In the genomic region with DNA sequence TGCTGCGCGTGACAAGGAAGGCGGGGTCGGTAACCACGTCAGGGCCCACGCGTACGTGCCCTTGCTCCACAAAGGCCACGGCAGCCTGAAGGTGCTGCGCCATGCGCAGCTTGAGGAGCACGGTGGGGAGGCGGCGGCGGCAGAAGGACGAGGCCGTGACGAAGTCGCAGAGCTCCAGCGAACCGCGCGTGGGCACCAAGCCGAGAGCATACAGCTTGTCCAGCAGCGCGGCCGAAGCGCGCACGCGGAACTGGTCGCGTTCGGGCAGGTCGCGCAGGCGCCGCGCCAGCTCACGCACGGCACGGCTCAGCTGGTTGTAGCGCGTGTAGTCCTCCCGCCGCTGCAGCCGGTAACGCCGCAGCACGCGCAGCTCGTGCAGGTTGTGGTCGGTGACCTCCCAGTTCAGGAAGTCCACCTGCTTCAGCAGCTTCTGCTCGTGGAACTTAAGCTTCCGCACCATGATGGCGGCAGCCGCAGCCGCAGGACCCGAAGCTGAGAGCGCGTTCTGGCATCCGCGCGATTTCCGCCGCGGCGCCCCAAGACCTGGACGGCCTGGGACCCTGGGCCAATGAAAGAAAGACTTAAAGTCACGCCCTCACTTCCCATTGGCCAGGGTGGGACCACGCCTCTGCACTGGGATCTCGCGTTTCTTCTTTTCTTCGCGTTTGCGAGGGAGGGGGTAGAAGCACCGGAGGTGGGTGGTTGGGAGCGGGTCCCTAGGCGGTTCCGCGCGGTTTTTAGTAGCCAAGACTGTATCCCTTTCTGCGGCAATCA, we compare ENCODE assay signal across 8 cellular contexts. TPM values are rescaled to one million over a fixed set of nuclear protein-coding genes. Genes with fewer than 3 reads are reported as not detected.
DNase-seq lines count a peak whose midpoint lies in the region; ATAC-seq, FAIRE-seq and TF ChIP-seq lines count a peak whose summit lies in the region.

A gene with protein sequence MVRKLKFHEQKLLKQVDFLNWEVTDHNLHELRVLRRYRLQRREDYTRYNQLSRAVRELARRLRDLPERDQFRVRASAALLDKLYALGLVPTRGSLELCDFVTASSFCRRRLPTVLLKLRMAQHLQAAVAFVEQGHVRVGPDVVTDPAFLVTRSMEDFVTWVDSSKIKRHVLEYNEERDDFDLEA (minus strand): TSS at position 516 of the 774 bp plus-strand sequence. CDS start 56 bp downstream, at position 460.

- no peaks in the 10 kb centered on the region for H4K20me1 ChIP-seq in OCI-LY1 (ENCODE audit: insufficient read depth, low read length)

- CTCF ChIA-PET in Calu3 (lab: Charles Lee), result interaction anchor here (0.6 to 1.8 kb wide), 8 partner anchors 12 to 272 kb away, joined by 3 to 13 read pairs (median 4); a partner anchor contains a TSS

- FAIRE-seq in endometrium (lab: Jason Lieb, UNC), result peak; percentile 92

- peaks cover 13% of the 10 kb centered on the region for H3K79me2 ChIP-seq in OCI-LY1 (ENCODE audit: insufficient read depth, low read length)

- no peaks in the 10 kb centered on the region; the same call in 1 of the 2 replicates for H3K36me3 ChIP-seq in HUES64 (ENCODE audit: insufficient read depth, low read length)
- H3K36me3 ChIP-seq in OCI-LY1 (ENCODE audit: insufficient read depth, low read length), result peaks cover 14% of the 10 kb centered on the region; the same call in 1 of the 2 replicates

- H3K27ac Mint-ChIP-seq in Calu3 (ENCODE audit: unreplicated experiment) (peak within 1 kb of the TSS; percentile 84), mesothelial cell of epicardium (peak within 1 kb of the TSS; percentile 89)

- no peaks in the 10 kb centered on the region for H3K9me3 Mint-ChIP-seq in Calu3 (ENCODE audit: low read depth, unreplicated experiment)
- no peaks in the 10 kb centered on the region for H3K9me3 Mint-ChIP-seq in mesothelial cell of epicardium

- no peak for TF ChIP-seq CTCF in Calu3 (IDR thresholded peaks at IDR 0.05; ENCODE audit: unreplicated experiment)
- no peak for TF ChIP-seq CTCF in OCI-LY1 (IDR thresholded peaks at IDR 0.05; ENCODE audit: low read length)
- TF ChIP-seq CTCF in mesothelial cell of epicardium (IDR thresholded peaks at IDR 0.05; ENCODE audit: unreplicated experiment), result no peak

- H3K27ac ChIP-seq in HUES64 (ENCODE audit: low read depth, low read length) (peak within 1 kb of the TSS; percentile 91), OCI-LY1 (ENCODE audit: low read depth, low read length, poor library complexity, severe bottlenecking) (peak within 1 kb of the TSS; percentile 75)

- no TSS peak for BruUV-seq in Calu3 (replicated peaks; lab: Mats Ljungman, UMichigan)

- no peaks in the 10 kb centered on the region for H3F3A ChIP-seq in OCI-LY1 (ENCODE audit: insufficient read depth, low read length)

- peak within 1 kb of the TSS; percentile 88 for H3K4me2 ChIP-seq in OCI-LY1 (ENCODE audit: low read length)

- DNase-seq in Calu3 (peak; percentile 97), mesothelial cell of epicardium (ENCODE audit: low spot score in 2 of 2, unreplicated experiment in 2 of 2) (peak; percentile 87 to 90)
- peak; percentile 91 for DNase-seq in activated CD8-positive, alpha-beta memory T cell treated with anti-CD3 and anti-CD28 coated beads, Interleukin-2, amount 50 U/mL, for 4 hours
- DNase-seq in stimulated activated CD8-positive, alpha-beta memory T cell treated with anti-CD3 and anti-CD28 coated beads, Interleukin-15, amount 100 ng/mL, for 48 hours (ENCODE audit: low read depth in 2 of 2), result peak; percentile 90 to 94

- H3K4me1 Mint-ChIP-seq in Calu3 (ENCODE audit: low read depth, unreplicated experiment) (peaks cover 28% of the 10 kb centered on the region), mesothelial cell of epicardium (peaks cover 16% of the 10 kb centered on the region)

- H3K27me3 Mint-ChIP-seq in Calu3 (ENCODE audit: unreplicated experiment) (no peaks in the 10 kb centered on the region), mesothelial cell of epicardium (ENCODE audit: low read depth) (peaks cover 3% of the 10 kb centered on the region)

- H3K4me3 Mint-ChIP-seq in Calu3 (ENCODE audit: low read depth, unreplicated experiment) (peak within 1 kb of the TSS; percentile 87), mesothelial cell of epicardium (peak within 1 kb of the TSS; percentile 87)

- H3K9me3 ChIP-seq in HUES64 (ENCODE audit: insufficient read depth, low read depth, low read length) (no peaks in the 10 kb centered on the region), OCI-LY1 (ENCODE audit: low read length) (no peaks in the 10 kb centered on the region)

- intact Hi-C loops in Calu3 (cut with micrococcal nuclease; ENCODE audit: unreplicated experiment), result loop anchor here (5.0 to 10.0 kb wide), 4 partner anchors 42 to 275 kb away; a partner anchor contains a TSS

- H3K27me3 ChIP-seq in HUES64 (ENCODE audit: insufficient read depth, low read length) (no peaks in the 10 kb centered on the region), OCI-LY1 (ENCODE audit: insufficient read depth, low read length) (no peaks in the 10 kb centered on the region)

- peak within 1 kb of the TSS; percentile 95 for H3K4me3 ChIP-seq in HUES64 (ENCODE audit: low read length)
- peak within 1 kb of the TSS; percentile 79 for H3K4me3 ChIP-seq in OCI-LY1 (ENCODE audit: low read depth, low read length, poor library complexity, severe bottlenecking)

- no peaks in the 10 kb centered on the region for H3K9me2 ChIP-seq in OCI-LY1 (ENCODE audit: low read depth, low read length)

- H3K36me3 Mint-ChIP-seq in Calu3 (ENCODE audit: insufficient read depth, unreplicated experiment) (peaks cover 49% of the 10 kb centered on the region), mesothelial cell of epicardium (no peaks in the 10 kb centered on the region)

- peak; percentile 87 for ATAC-seq in GM21447 (IDR thresholded peaks at IDR 0.05; ENCODE audit: unreplicated experiment)

- H3K4me1 ChIP-seq in HUES64 (ENCODE audit: insufficient read depth, low read length) (peaks cover 9% of the 10 kb centered on the region; the same call in 1 of the 2 replicates), OCI-LY1 (ENCODE audit: insufficient read depth, low read length, severe bottlenecking) (peaks cover 19% of the 10 kb centered on the region)

- whole genome bisulfite sequencing in HUES64, result under 1% methylated on average over 75 of the region's 83 CpGs

- H2AFZ ChIP-seq in OCI-LY1 (ENCODE audit: low read length), result no peak within 1 kb of the TSS

- H3K9ac ChIP-seq in HUES64 (ENCODE audit: low read depth, low read length) (peak within 1 kb of the TSS; percentile 99), OCI-LY1 (ENCODE audit: low read length) (peak within 1 kb of the TSS; percentile 73)

RNA-seq across cellular contexts. Expression of the gene that starts here (rescaled TPM):
- total RNA-seq in Calu3 (2022) (77.8 and 91.5 TPM in 2 replicates), mesothelial cell of epicardium (38.6 to 43.6 TPM (median 39.0 TPM) in 3 replicates)
- polyA plus RNA-seq in HUES64 (2013, experiment 1 of 2), result 71.2 TPM
- polyA plus RNA-seq in HUES64 (2013, experiment 2 of 2), result 64.5 TPM

Comparison
In these comparisons a context has a peak if more than half of its experiments do, and no peak if none do; other contexts are left out.
1. Peak in every context shown above with its lines: DNase-seq, ATAC-seq, H3K4me3 ChIP-seq and H3K27ac ChIP-seq.